Comparison of ENCODE assay signal across 8 cellular contexts in the genomic region with DNA sequence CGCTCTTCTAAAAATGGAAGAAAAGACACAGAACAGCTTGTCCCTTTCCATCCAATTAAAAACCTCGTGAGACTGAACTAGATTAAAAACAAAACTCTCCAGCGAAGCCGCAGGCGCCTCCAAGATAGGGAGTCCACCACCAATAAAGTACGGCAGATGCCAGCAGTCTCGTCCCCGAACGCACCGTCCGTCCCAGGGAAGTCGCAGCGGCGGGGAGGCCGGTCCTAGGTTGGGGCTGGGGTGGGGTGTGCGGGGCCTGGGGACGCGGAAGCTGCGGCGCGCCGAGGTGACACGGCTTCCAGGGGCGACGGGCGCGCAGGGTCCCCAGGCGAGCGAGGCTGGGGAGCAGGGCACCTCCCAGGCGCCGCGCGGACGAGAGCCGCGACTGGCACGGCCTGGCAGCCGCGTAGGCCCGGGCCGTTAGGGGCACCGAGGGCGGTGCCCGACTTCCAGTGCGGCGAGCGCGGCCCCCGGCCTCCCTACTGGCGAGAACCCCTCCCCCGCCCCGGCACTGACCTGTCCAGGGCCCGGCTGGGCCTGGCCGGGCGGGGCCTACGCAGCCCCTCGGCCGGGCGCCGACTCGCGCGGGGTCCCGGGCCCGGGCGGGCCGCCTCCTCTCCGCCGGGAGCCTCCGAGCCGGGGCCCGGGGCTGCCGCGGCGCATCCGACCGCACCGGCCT. TPM values are rescaled to one million over a fixed set of nuclear protein-coding genes. Genes with fewer than 3 reads are reported as not detected.
A peak's percentile ranks its signal among the peaks of the same experiment; 100 is the strongest.
DNase-seq lines count a peak whose midpoint lies in the region; ATAC-seq, FAIRE-seq and TF ChIP-seq lines count a peak whose summit lies in the region.

No MANE protein-coding gene starts in this region.

- H3K4me2 ChIP-seq in GM12878 (ENCODE audit: control insufficient read depth, insufficient read depth), result peak overlapping the region; percentile 90

- intact Hi-C loops in GM12878 (cut with micrococcal nuclease; ENCODE audit: unreplicated experiment), result loop anchor here (10.0 kb wide), 1 partner anchor 224 kb away; no protein-coding TSS in a partner anchor

- H2AFZ ChIP-seq in GM12878 (ENCODE audit: control insufficient read depth, low read depth, low read length), result peak overlapping the region; percentile 23; the same call in 1 of the 2 replicates

- peak; percentile 21 for DNase-seq in BE2C
- DNase-seq in GM19238 (ENCODE audit: insufficient read length, low spot score), result peak; percentile 67
- DNase-seq in GM12878 (ENCODE audit: low read depth, low spot score), result no peak
- DNase-seq in inferior parietal cortex (ENCODE audit: extremely low spot score), result peak; percentile 66
- DNase-seq in stimulated activated CD4-positive, alpha-beta T cell treated with anti-CD3 and anti-CD28 coated beads, Interleukin-1b, Interleukin-23, amount 100 ng/mL, for 1 hour (ENCODE audit: low read depth in 2 of 2), result peak; percentile 3
- no peak for DNase-seq in foreskin melanocyte

- no peaks in the 10 kb centered on the region for H3K9me3 Mint-ChIP-seq in T-helper 1 cell treated with Interleukin-12 subunit alpha and Interleukin-12 subunit beta and Interleukin-4 antibody, amounts not matched to agents 30 μg/mL and 1 μg/mL, for 36 hours

- FAIRE-seq in GM12878 (lab: Jason Lieb, UNC), result no peak

- ATAC-seq in HG03342 (IDR thresholded peaks at IDR 0.05; ENCODE audit: unreplicated experiment) (peak; percentile 27), GM12878 (peak; percentile 40)

- no peak for TF ChIP-seq POLR2A in GM12878 (IDR thresholded peaks at IDR 0.05; ENCODE audit: low read depth, low read length)

- in situ Hi-C loops in GM12878 (cut with MboI), result no loop called here

- SMC1A ChIA-PET in GM12878 (lab: Charles Lee; ENCODE audit: uncharacterized antibody, unreplicated experiment), result interaction anchor here (0.7 to 3.6 kb wide), 6 partner anchors 13 to 223 kb away, joined by 3 to 16 read pairs (median 4); no protein-coding TSS in a partner anchor

- H3K79me2 ChIP-seq in GM12878 (ENCODE audit: control insufficient read depth, insufficient read depth, low read length), result peaks cover 59% of the 10 kb centered on the region

- H3K36me3 Mint-ChIP-seq in T-helper 1 cell treated with Interleukin-12 subunit alpha and Interleukin-12 subunit beta and Interleukin-4 antibody, amounts not matched to agents 30 μg/mL and 1 μg/mL, for 36 hours (ENCODE audit: low read depth), result peaks cover 9% of the 10 kb centered on the region

- H3K36me3 ChIP-seq in BE2C, result no peaks in the 10 kb centered on the region
- H3K36me3 ChIP-seq in GM12878 (ENCODE audit: control insufficient read depth in 2 of 2, insufficient read depth in 2 of 2, low read length in 1 of 2), result no peaks in the 10 kb centered on the region

- H3K4me1 ChIP-seq in BE2C (no peaks in the 10 kb centered on the region), GM12878 (ENCODE audit: control insufficient read depth, insufficient read depth, low read length) (peaks cover 18% of the 10 kb centered on the region)

- no peak for TF ChIP-seq EP300 in GM12878 (IDR thresholded peaks at IDR 0.05; ENCODE audit: borderline replicate concordance in 1 of 2, control insufficient read depth in 1 of 2, low read depth in 2 of 2, low read length in 2 of 2)

- POLR2A ChIA-PET in GM12878 (lab: Charles Lee), result interaction anchor here (0.6 to 2.0 kb wide), 7 partner anchors 9 to 251 kb away, joined by 3 to 11 read pairs (median 5); no protein-coding TSS in a partner anchor

- CTCF ChIA-PET in GM12878 (lab: Yijun Ruan, JAX), result interaction anchor here (1.1 kb wide), 2 partner anchors 54 to 123 kb away, joined by 3 to 5 read pairs; partner anchors contain the start of gene ZSCAN20

- H3K9ac ChIP-seq in GM12878 (ENCODE audit: control insufficient read depth, insufficient read depth, low read length), result peak overlapping the region; percentile 82

- H3K9me3 ChIP-seq in BE2C (no peaks in the 10 kb centered on the region), GM12878 (replicated peaks; ENCODE audit: control insufficient read depth, insufficient read depth, low read length) (no peaks in the 10 kb centered on the region)

- peak overlapping the region; percentile 88 for H3K4me3 Mint-ChIP-seq in T-helper 1 cell treated with Interleukin-12 subunit alpha and Interleukin-12 subunit beta and Interleukin-4 antibody, amounts not matched to agents 30 μg/mL and 1 μg/mL, for 36 hours

- H3K27me3 ChIP-seq in BE2C (no peaks in the 10 kb centered on the region), GM12878 (replicated peaks in 1 of 2; ENCODE audit: control insufficient read depth in 2 of 2, insufficient read depth in 2 of 2, low read length in 1 of 2) (no peaks in the 10 kb centered on the region)

- BruUV-seq in GM12878 (replicated peaks; lab: Mats Ljungman, UMichigan), result no TSS peak

- TF ChIP-seq RAD21 in GM12878 (IDR thresholded peaks at IDR 0.05; ENCODE audit: insufficient read depth, low read depth, low read length), result no peak

- H3K27ac Mint-ChIP-seq in T-helper 1 cell treated with Interleukin-12 subunit alpha and Interleukin-12 subunit beta and Interleukin-4 antibody, amounts not matched to agents 30 μg/mL and 1 μg/mL, for 36 hours, result peak overlapping the region; percentile 84

- peaks cover 38% of the 10 kb centered on the region for H3K4me1 Mint-ChIP-seq in T-helper 1 cell treated with Interleukin-12 subunit alpha and Interleukin-12 subunit beta and Interleukin-4 antibody, amounts not matched to agents 30 μg/mL and 1 μg/mL, for 36 hours (ENCODE audit: low read depth)

- peak overlapping the region; percentile 81 for H3K27ac ChIP-seq in GM12878 (ENCODE audit: control insufficient read depth, insufficient read depth)

- 1% methylated on average over 35 of the region's 78 CpGs for whole genome bisulfite sequencing in GM12878 (ENCODE audit: insufficient coverage, insufficient replicate concordance, low lambda C conversion rate, missing lambda C conversion rate)

- H3K4me3 ChIP-seq in BE2C (ENCODE audit: low read depth, low read length), result peak overlapping the region; percentile 73
- peak overlapping the region; percentile 92 for H3K4me3 ChIP-seq in GM12878

- no peaks in the 10 kb centered on the region; the same call in 1 of the 2 replicates for H4K20me1 ChIP-seq in GM12878 (ENCODE audit: control insufficient read depth, insufficient read depth)

- no peak for TF ChIP-seq CTCF in BE2C (IDR thresholded peaks at IDR 0.05; ENCODE audit: low read depth, low read length)
- no peak for TF ChIP-seq CTCF in GM12878 (IDR thresholded peaks at IDR 0.05 in 2 of 3, conservative IDR thresholded peaks at IDR 0.05 in 1 of 3; ENCODE audit: control insufficient read depth in 2 of 3, extremely low read depth in 1 of 3, insufficient read depth in 1 of 3, low read depth in 3 of 3, low read length in 3 of 3)

- RAD21 ChIA-PET in GM12878 (lab: Charles Lee; ENCODE audit: unreplicated experiment), result interaction anchor here (1.5 kb wide), 1 partner anchor 11 kb away, joined by 7 read pairs; no protein-coding TSS in a partner anchor

- peaks cover 8% of the 10 kb centered on the region for H3K27me3 Mint-ChIP-seq in T-helper 1 cell treated with Interleukin-12 subunit alpha and Interleukin-12 subunit beta and Interleukin-4 antibody, amounts not matched to agents 30 μg/mL and 1 μg/mL, for 36 hours (ENCODE audit: low read depth)

TF ChIP-seq in GM12878, 131 proteins besides CTCF, POLR2A, EP300 and RAD21 (continues in another document):
- TF ChIP-seq SUZ12 (IDR thresholded peaks at IDR 0.05; ENCODE audit: unreplicated experiment), result no peak
- no peak for TF ChIP-seq RELA (IDR thresholded peaks at IDR 0.05; ENCODE audit: borderline replicate concordance, partially characterized antibody)
- TF ChIP-seq MXI1 (IDR thresholded peaks at IDR 0.05; ENCODE audit: low read depth, low read length), result no peak
- TF ChIP-seq RB1 (IDR thresholded peaks at IDR 0.05; ENCODE audit: borderline replicate concordance), result no peak
- no peak for TF ChIP-seq KAT2A (conservative IDR thresholded peaks at IDR 0.05; ENCODE audit: control insufficient read depth, low read depth, low read length)
- no peak for TF ChIP-seq SPI1 (IDR thresholded peaks at IDR 0.05; ENCODE audit: borderline replicate concordance, insufficient read depth, low read depth, low read length)

RNA-seq across cellular contexts. Expression of gene A3GALT2, which starts 28.3 kb away (rescaled TPM):
- not detected for polyA plus RNA-seq in BE2C (2012; ENCODE audit: insufficient read depth, insufficient read length, low read depth)
- not detected in 2 replicates for total RNA-seq in GM12878 (2013; cell fraction: nucleolus; rRNA removed)
- total RNA-seq in GM12878 (2014; rRNA removed), result not detected in 2 replicates
- total RNA-seq in GM12878 (2014; rRNA removed; fragmentation: Illumina TruSeq; extraction: Trizol), result not detected in 2 replicates
- total RNA-seq in GM12878 (2021), result not detected in 2 replicates
- not detected for polyA plus RNA-seq in GM12878 (2011; ENCODE audit: low read depth)
- polyA plus RNA-seq in GM12878 (2011; rRNA removed), result not detected in 2 replicates
- not detected in 2 replicates for polyA plus RNA-seq in GM12878 (2011; cell fraction: cytosol; rRNA removed)
- polyA plus RNA-seq in GM12878 (2011; cell fraction: nucleus; rRNA removed), result not detected in 2 replicates
- polyA plus RNA-seq in GM12878 (2012), result not detected in 2 replicates
- not detected in 2 replicates for polyA plus RNA-seq in GM12878 (2014; fragmentation: Illumina TruSeq; extraction: Trizol)
- not detected for polyA plus RNA-seq in GM12878 (2014; fragmentation: Nextera tagmentation; extraction: Ambion mirVana)
- not detected in 2 replicates for polyA plus RNA-seq in GM12878 (2014; rRNA removed)
- polyA plus RNA-seq in GM12878 (2016; fragmentation: Nextera tagmentation; extraction: Ambion mirVana), result not detected
- not detected in 2 replicates for polyA minus RNA-seq in GM12878 (2011; rRNA and poly(A)+ RNA removed)
- not detected in 2 replicates for polyA minus RNA-seq in GM12878 (2011; cell fraction: cytosol; rRNA and poly(A)+ RNA removed)
- not detected in 2 replicates for polyA minus RNA-seq in GM12878 (2011; cell fraction: nucleus; rRNA and poly(A)+ RNA removed)

Comparison
In these comparisons a context has a peak if more than half of its experiments do, and no peak if none do; other contexts are left out.
1. DNase-seq: peak in BE2C (single experiment), GM19238 (single experiment), inferior parietal cortex (single experiment) and stimulated activated CD4-positive, alpha-beta T cell treated with anti-CD3 and anti-CD28 coated beads, Interleukin-1b, Interleukin-23, amount 100 ng/mL, for 1 hour (2 of 2); none in GM12878 (single experiment) and foreskin melanocyte (single experiment).